Comparison of ENCODE assay signal across 33 cellular contexts in genomic region chr12:110790301-110790700, GRCh38. TPM values are rescaled to one million over a fixed set of nuclear protein-coding genes. Genes with fewer than 3 reads are reported as not detected.
DNase-seq lines count a peak whose midpoint lies in the region; ATAC-seq, FAIRE-seq and TF ChIP-seq lines count a peak whose summit lies in the region.
"Had no signal": no experiment of that assay in that cellular context is flagged by ENCODE, and none has a peak within 500 bp of the region (broad histone marks: within the 10 kb centered on the region; RNA-seq: fewer than 3 reads in every experiment).

No MANE protein-coding gene starts in this region.

- H3K27ac ChIP-seq in astrocyte (ENCODE audit: low read depth, low read length) (no peak overlapping the region), rectal smooth muscle tissue (ENCODE audit: low read depth, low read length) (peak overlapping the region; percentile 19)
- H3K27ac ChIP-seq: foreskin keratinocyte, neutrophil, PC-9, SJSA1, tibial artery had no signal

- no peak for TF ChIP-seq CTCF in astrocyte (IDR thresholded peaks at IDR 0.05; ENCODE audit: insufficient read depth, low read depth, low read length)
- TF ChIP-seq CTCF in fibroblast of villous mesenchyme (IDR thresholded peaks at IDR 0.05; ENCODE audit: insufficient read depth, low read depth, low read length): no peak

- no peaks in the 10 kb centered on the region for H3K79me2 ChIP-seq in astrocyte (ENCODE audit: insufficient read depth, low read length)

- peaks cover 7% of the 10 kb centered on the region for H3K27me3 Mint-ChIP-seq in astrocyte (ENCODE audit: low read depth, unreplicated experiment)
- H3K27me3 Mint-ChIP-seq: stimulated activated naive CD8-positive, alpha-beta T cell treated with anti-CD3 and anti-CD28 coated beads, Interleukin-15, Interleukin-2, amounts not matched to agents 100 ng/mL and 50 ng/mL, for 24 hours had no signal

- H3K27ac Mint-ChIP-seq in astrocyte (ENCODE audit: unreplicated experiment): no peak overlapping the region
- H3K27ac Mint-ChIP-seq: CD8-positive, alpha-beta memory T cell; stimulated activated naive CD8-positive, alpha-beta T cell treated with anti-CD3 and anti-CD28 coated beads, Interleukin-15, Interleukin-2, amounts not matched to agents 100 ng/mL and 50 ng/mL, for 24 hours; T-helper 1 cell treated with Interleukin-12 subunit alpha and Interleukin-12 subunit beta and Interleukin-4 antibody, amounts not matched to agents 30 μg/mL and 1 μg/mL, for 36 hours had no signal

- H3K4me2 ChIP-seq in astrocyte (ENCODE audit: low read length): no peak overlapping the region
- H3K4me2 ChIP-seq: PC-9 had no signal

- no peak for FAIRE-seq in astrocyte (lab: Jason Lieb, UNC)
- FAIRE-seq: islet of Langerhans had no signal

- in situ Hi-C loops in HAP-1 (cut with MboI; ENCODE audit: low sequenced_read_pairs): no loop called here

- H3K9me3 ChIP-seq in HAP-1 (no peaks in the 10 kb centered on the region; the same call in 1 of the 2 replicates), astrocyte (ENCODE audit: insufficient read depth, low read depth, low read length) (no peaks in the 10 kb centered on the region)
- H3K9me3 ChIP-seq: neutrophil, SJSA1, tibial artery had no signal

- DNase-seq in HAP-1 (ENCODE audit: low spot score in 2 of 2): peak; percentile 63 to 91
- peak; percentile 34 for DNase-seq in astrocyte (ENCODE audit: low read depth)
- DNase-seq in fibroblast of villous mesenchyme (ENCODE audit: low read depth): peak; percentile 84
- no peak for DNase-seq in DMS79 treated with DMSO at 0.1 percent for 48 hours (lab: John Stamatoyannopoulos, UW)
- DNase-seq in stimulated activated naive CD8-positive, alpha-beta T cell treated with anti-CD3 and anti-CD28 coated beads, Interleukin-15, Interleukin-2, amounts not matched to agents 100 U/mL and 50 U/mL, for 24 hours: no peak
- no peak for DNase-seq in SHP77 (lab: John Stamatoyannopoulos, UW)
- DNase-seq: activated CD4-positive, alpha-beta T cell treated with anti-CD3 and anti-CD28 coated beads for 4 hours; activated naive CD4-positive, alpha-beta T cell treated with Interleukin-2 at 50 U/mL for 16 hours; activated T-cell treated with anti-CD3 and anti-CD28 coated beads, Interleukin-2, amount 50 U/mL, for 48 hours; AML-193; anterior cingulate cortex; CD8-positive, alpha-beta memory T cell; cerebellar nuclear complex; effector CD4-positive, alpha-beta T cell; foreskin keratinocyte; GDM1; hypothalamus; Karpas-422; NCI-H1092 treated with DMSO at 0.1 percent for 48 hours; NCI-H2081; NCI-H446 treated with DMSO at 0.1 percent for 48 hours; PC-9; stimulated activated CD4-positive, alpha-beta T cell treated with anti-CD3 and anti-CD28 coated beads, Interleukin-12 subunit alpha, Interleukin-12 subunit beta, amount 100 ng/mL, for 4 hours; stimulated activated CD4-positive, alpha-beta T cell treated with anti-CD3 and anti-CD28 coated beads, Interleukin-4, amount 100 ng/mL, for 4 hours; tibial artery had no signal

- H3K27me3 ChIP-seq in HAP-1 (ENCODE audit: low read depth) (no peaks in the 10 kb centered on the region), astrocyte (ENCODE audit: insufficient read depth, low read length) (no peaks in the 10 kb centered on the region), rectal smooth muscle tissue (ENCODE audit: control insufficient read depth, insufficient read depth, low read length) (no peaks in the 10 kb centered on the region)
- H3K27me3 ChIP-seq: foreskin keratinocyte, neutrophil, SJSA1, tibial artery had no signal

- H3K4me3 ChIP-seq in HAP-1 (no peak overlapping the region), astrocyte (ENCODE audit: insufficient read depth, low read depth, low read length) (no peak overlapping the region), fibroblast of villous mesenchyme (ENCODE audit: low read depth, low read length) (no peak overlapping the region), rectal smooth muscle tissue (ENCODE audit: low read length) (no peak overlapping the region)
- H3K4me3 ChIP-seq: lung, PC-9, SJSA1, tibial artery had no signal

- no peaks in the 10 kb centered on the region for H4K20me1 ChIP-seq in astrocyte (ENCODE audit: insufficient read depth, low read length)

- no peak overlapping the region for H3K4me3 Mint-ChIP-seq in astrocyte (ENCODE audit: unreplicated experiment)
- H3K4me3 Mint-ChIP-seq: CD8-positive, alpha-beta memory T cell; stimulated activated naive CD8-positive, alpha-beta T cell treated with anti-CD3 and anti-CD28 coated beads, Interleukin-15, Interleukin-2, amounts not matched to agents 100 ng/mL and 50 ng/mL, for 24 hours; T-helper 1 cell treated with Interleukin-12 subunit alpha and Interleukin-12 subunit beta and Interleukin-4 antibody, amounts not matched to agents 30 μg/mL and 1 μg/mL, for 36 hours had no signal

- no peak for ATAC-seq in stimulated activated naive CD8-positive, alpha-beta T cell treated with anti-CD3 and anti-CD28 coated beads, Interleukin-15, Interleukin-2, amounts not matched to agents 100 U/mL and 50 U/mL, for 24 hours
- ATAC-seq in GM19023 (IDR thresholded peaks at IDR 0.05; ENCODE audit: unreplicated experiment): no peak
- ATAC-seq: foreskin keratinocyte had no signal

- H3K9me3 Mint-ChIP-seq in astrocyte (ENCODE audit: unreplicated experiment): no peaks in the 10 kb centered on the region
- H3K9me3 Mint-ChIP-seq: CD8-positive, alpha-beta memory T cell; T-helper 1 cell treated with Interleukin-12 subunit alpha and Interleukin-12 subunit beta and Interleukin-4 antibody, amounts not matched to agents 30 μg/mL and 1 μg/mL, for 36 hours had no signal

- no peaks in the 10 kb centered on the region for H3K36me3 Mint-ChIP-seq in astrocyte (ENCODE audit: low read depth, unreplicated experiment)
- H3K36me3 Mint-ChIP-seq: CD8-positive, alpha-beta memory T cell had no signal

- no peak overlapping the region for H3K9ac ChIP-seq in astrocyte (ENCODE audit: low read length)
- H3K9ac ChIP-seq in rectal smooth muscle tissue (ENCODE audit: low read length): no peak overlapping the region

- no peaks in the 10 kb centered on the region for H3K4me1 Mint-ChIP-seq in astrocyte (ENCODE audit: low read depth, unreplicated experiment)
- H3K4me1 Mint-ChIP-seq: CD8-positive, alpha-beta memory T cell had no signal

- no peak overlapping the region for H2AFZ ChIP-seq in astrocyte (ENCODE audit: low read depth, low read length)
- H2AFZ ChIP-seq: PC-9 had no signal

- no peaks in the 10 kb centered on the region for H3K36me3 ChIP-seq in HAP-1 (replicated peaks)
- H3K36me3 ChIP-seq in astrocyte (ENCODE audit: insufficient read depth, low read length): no peaks in the 10 kb centered on the region
- no peaks in the 10 kb centered on the region for H3K36me3 ChIP-seq in rectal smooth muscle tissue (ENCODE audit: control insufficient read depth, insufficient read depth, low read length)
- H3K36me3 ChIP-seq: neutrophil, SJSA1, tibial artery had no signal

- peaks cover 14% of the 10 kb centered on the region for H3K4me1 ChIP-seq in HAP-1
- no peaks in the 10 kb centered on the region for H3K4me1 ChIP-seq in astrocyte (ENCODE audit: insufficient read depth, low read length)
- H3K4me1 ChIP-seq in rectal smooth muscle tissue (ENCODE audit: control insufficient read depth, insufficient read depth, low read length): peaks cover 2% of the 10 kb centered on the region
- H3K4me1 ChIP-seq: SJSA1 had no signal

RNA-seq across cellular contexts. Expression of gene PPP1CC, which starts 47.6 kb away (rescaled TPM):
- 94.8 and 107 TPM in 2 replicates for total RNA-seq in astrocyte
- total RNA-seq in fibroblast of villous mesenchyme: 82.8 and 139 TPM in 2 replicates

RNA-seq across cellular contexts. Expression of gene CCDC63, which starts 56.5 kb away (rescaled TPM):
- 0.30 TPM in 1 of 2 replicates, not detected in the other for total RNA-seq in astrocyte
- total RNA-seq in fibroblast of villous mesenchyme: not detected in 2 replicates
- total RNA-seq: CD8-positive, alpha-beta memory T cell; lung; PC-9; SJSA1 had no signal

Comparison
In these comparisons a context has a peak if more than half of its experiments do, and no peak if none do; other contexts are left out.
1. DNase-seq: peak in HAP-1 (2 of 2), astrocyte (single experiment) and fibroblast of villous mesenchyme (single experiment); none in DMS79 treated with DMSO at 0.1 percent for 48 hours (single experiment), stimulated activated naive CD8-positive, alpha-beta T cell treated with anti-CD3 and anti-CD28 coated beads, Interleukin-15, Interleukin-2, amounts not matched to agents 100 U/mL and 50 U/mL, for 24 hours (single experiment) and SHP77 (0 of 2).